ENCODE assay signal across 8 cellular contexts in genomic region chrX:129905787-129906580, GRCh38. TPM values are rescaled to one million over a fixed set of nuclear protein-coding genes. Genes with fewer than 3 reads are reported as not detected.
DNase-seq lines count a peak whose midpoint lies in the region; ATAC-seq and TF ChIP-seq lines count a peak whose summit lies in the region.

A gene with protein sequence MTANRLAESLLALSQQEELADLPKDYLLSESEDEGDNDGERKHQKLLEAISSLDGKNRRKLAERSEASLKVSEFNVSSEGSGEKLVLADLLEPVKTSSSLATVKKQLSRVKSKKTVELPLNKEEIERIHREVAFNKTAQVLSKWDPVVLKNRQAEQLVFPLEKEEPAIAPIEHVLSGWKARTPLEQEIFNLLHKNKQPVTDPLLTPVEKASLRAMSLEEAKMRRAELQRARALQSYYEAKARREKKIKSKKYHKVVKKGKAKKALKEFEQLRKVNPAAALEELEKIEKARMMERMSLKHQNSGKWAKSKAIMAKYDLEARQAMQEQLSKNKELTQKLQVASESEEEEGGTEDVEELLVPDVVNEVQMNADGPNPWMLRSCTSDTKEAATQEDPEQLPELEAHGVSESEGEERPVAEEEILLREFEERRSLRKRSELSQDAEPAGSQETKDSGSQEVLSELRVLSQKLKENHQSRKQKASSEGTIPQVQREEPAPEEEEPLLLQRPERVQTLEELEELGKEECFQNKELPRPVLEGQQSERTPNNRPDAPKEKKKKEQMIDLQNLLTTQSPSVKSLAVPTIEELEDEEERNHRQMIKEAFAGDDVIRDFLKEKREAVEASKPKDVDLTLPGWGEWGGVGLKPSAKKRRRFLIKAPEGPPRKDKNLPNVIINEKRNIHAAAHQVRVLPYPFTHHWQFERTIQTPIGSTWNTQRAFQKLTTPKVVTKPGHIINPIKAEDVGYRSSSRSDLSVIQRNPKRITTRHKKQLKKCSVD (plus strand): TSS chrX:129906164. CDS start chrX:129906211, 47 bp downstream.

- DNase-seq in DMS79 treated with DMSO at 0.1 percent for 48 hours (lab: John Stamatoyannopoulos, UW) (peak; percentile 67), Karpas-422 (peak; percentile 96), RKO (ENCODE audit: low spot score) (peak; percentile 92), activated T-helper 1 cell treated with Interleukin-2 at 50 U/mL for 16 hours (ENCODE audit: low read depth) (peak; percentile 67), esophagus squamous epithelium (lab: John Stamatoyannopoulos, UW) (peak; percentile 60), myocyte (ENCODE audit: low read depth) (peak; percentile 91)
- peak; percentile 62 to 83 for DNase-seq in stimulated activated CD8-positive, alpha-beta memory T cell treated with anti-CD3 and anti-CD28 coated beads, Interleukin-7, amount 100 ng/mL, for 48 hours (ENCODE audit: extremely low read depth in 1 of 2, low read depth in 1 of 2)

- H3K9me2 ChIP-seq in Karpas-422 (replicated peaks; ENCODE audit: insufficient read depth, low read length), result no peaks in the 10 kb centered on the region

- H3K4me3 ChIP-seq in Karpas-422 (ENCODE audit: low read length), result peak within 1 kb of the TSS; percentile 79
- H3K4me3 ChIP-seq in esophagus squamous epithelium, result peak within 1 kb of the TSS; percentile 62 to 73 (median 69)

- H3K9ac ChIP-seq in Karpas-422 (ENCODE audit: low read length), result peak within 1 kb of the TSS; percentile 79

- intact Hi-C loops in esophagus squamous epithelium (cut with DNase I), result no loop called here

- peak within 1 kb of the TSS; percentile 67; the same call in 1 of the 2 replicates for H2AFZ ChIP-seq in Karpas-422 (ENCODE audit: low read length)

- H3K27ac ChIP-seq in Karpas-422 (ENCODE audit: low read length), result peak within 1 kb of the TSS; percentile 63
- H3K27ac ChIP-seq in esophagus squamous epithelium, result peak within 1 kb of the TSS; percentile 77 to 86 (median 84)

- ATAC-seq in GM21825 (IDR thresholded peaks at IDR 0.05; ENCODE audit: unreplicated experiment), result peak; percentile 95

- H3K27me3 ChIP-seq in Karpas-422 (ENCODE audit: low read length), result no peaks in the 10 kb centered on the region
- no peaks in the 10 kb centered on the region for H3K27me3 ChIP-seq in esophagus squamous epithelium

- no peaks in the 10 kb centered on the region for H4K20me1 ChIP-seq in Karpas-422 (ENCODE audit: insufficient read depth, low read depth, low read length)

- peaks cover 30% of the 10 kb centered on the region for H3K79me2 ChIP-seq in Karpas-422 (ENCODE audit: low read length)

- H3K4me2 ChIP-seq in Karpas-422 (ENCODE audit: low read depth, low read length, poor library complexity, severe bottlenecking), result peak within 1 kb of the TSS; percentile 71

- H3K36me3 ChIP-seq in Karpas-422 (ENCODE audit: insufficient read depth, low read length) (peaks cover 29% of the 10 kb centered on the region), esophagus squamous epithelium (peaks cover 0 to 33% (median 3%) of the 10 kb centered on the region in 3 donors)

- no peaks in the 10 kb centered on the region for H3K9me3 ChIP-seq in Karpas-422 (ENCODE audit: low read length)
- H3K9me3 ChIP-seq in esophagus squamous epithelium, result no peaks in the 10 kb centered on the region

- WGBS in esophagus squamous epithelium, 2 donors, result 0 to 53% methylated on average over 19 to 38 of the region's 53 CpGs

- peak in 2 of 4 donors; percentile 13 to 37 for TF ChIP-seq POLR2A in esophagus squamous epithelium (IDR thresholded peaks at IDR 0.05)

- TF ChIP-seq CTCF in esophagus squamous epithelium (IDR thresholded peaks at IDR 0.05), result no peak

- peaks cover 33% of the 10 kb centered on the region for H3K4me1 ChIP-seq in Karpas-422 (ENCODE audit: low read length)
- peaks cover 4 to 9% (median 4%) of the 10 kb centered on the region in 3 donors for H3K4me1 ChIP-seq in esophagus squamous epithelium

RNA-seq across cellular contexts. Expression of the gene that starts here (rescaled TPM):
- total RNA-seq in Karpas-422 (2014; rRNA removed; shearing (Covaris generic); ENCODE audit: low replicate concordance), result 14.0 and 34.2 TPM in 2 replicates
- total RNA-seq in esophagus squamous epithelium, result 10 to 100 TPM; 14.4 to 25.2 (median 19.5) TPM
- total RNA-seq in myocyte, result 18.7 and 23.3 TPM in 2 replicates
- 13.8 TPM for polyA plus RNA-seq in myocyte (2012)

Comparison
In these comparisons a context has a peak if more than half of its experiments do, and no peak if none do; other contexts are left out.
1. Peak in every context shown above with its lines: DNase-seq, ATAC-seq, H3K4me3 ChIP-seq and H3K27ac ChIP-seq.